Comparison of ENCODE assay signal across 1 cellular context in genomic region chr6:153831350-153832078, GRCh38.
TF ChIP-seq lines count a peak whose summit lies in the region.

No MANE protein-coding gene starts in this region.

TF ChIP-seq in GM23338, 12 proteins besides CTCF, POLR2A, EP300 and RAD21 (continued from another document):
- TF ChIP-seq ZNF462 (CRISPR knock-in tag; IDR thresholded peaks at IDR 0.05) (peak; percentile 79), JUNB (IDR thresholded peaks at IDR 0.05; ENCODE audit: unreplicated experiment) (no peak), REST (IDR thresholded peaks at IDR 0.05; ENCODE audit: unreplicated experiment) (no peak), EZH2phosphoT487 (IDR thresholded peaks at IDR 0.05; ENCODE audit: unreplicated experiment) (no peak), ZNF114 (CRISPR knock-in tag; IDR thresholded peaks at IDR 0.05) (0 out of 2 replicates have a peak, but pooled peaks have one; percentile 47), CREB1 (CRISPR knock-in tag; IDR thresholded peaks at IDR 0.05; ENCODE audit: low read depth) (no peak), ETS1 (IDR thresholded peaks at IDR 0.05) (0 out of 2 replicates have a peak, but pooled peaks have one; percentile 17)
